Comparison of ENCODE assay signal across 8 cellular contexts in the genomic region with DNA sequence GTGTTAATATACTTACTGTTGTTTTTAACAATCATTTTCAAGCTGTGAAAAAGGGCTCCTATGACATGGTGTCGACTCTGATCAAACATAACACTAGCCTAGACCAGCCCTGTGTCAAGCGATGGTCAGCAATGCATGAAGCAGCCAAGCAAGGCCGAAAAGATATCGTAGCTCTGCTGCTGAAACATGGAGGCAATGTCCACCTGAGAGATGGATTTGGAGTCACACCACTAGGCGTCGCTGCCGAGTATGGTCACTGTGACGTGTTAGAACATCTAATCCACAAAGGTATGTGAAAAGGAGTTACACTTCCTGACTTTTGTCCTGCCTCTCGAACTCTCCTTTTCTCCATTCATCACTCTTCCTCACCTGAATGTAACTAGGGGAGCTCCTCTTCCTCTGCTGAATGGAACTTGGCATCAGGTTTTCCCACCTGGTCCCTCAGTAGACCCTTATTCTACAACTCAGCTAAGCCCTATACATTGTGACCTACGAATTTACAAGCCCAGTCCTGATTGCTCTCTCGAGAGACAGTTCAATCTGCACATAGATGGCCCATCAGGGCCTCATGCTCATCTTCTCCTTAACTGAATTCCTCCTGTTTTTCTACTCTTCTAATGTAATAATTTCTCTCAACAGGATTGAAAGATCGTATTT. TPM values are rescaled to one million over a fixed set of nuclear protein-coding genes. Genes with fewer than 3 reads are reported as not detected.
DNase-seq lines count a peak whose midpoint lies in the region; ATAC-seq and TF ChIP-seq lines count a peak whose summit lies in the region.

No MANE protein-coding gene starts in this region.

- H3K4me1 ChIP-seq in breast epithelium: no peaks in the 10 kb centered on the region
- H3K4me1 ChIP-seq in OCI-LY7 (ENCODE audit: insufficient read depth, low read length, poor library complexity, severe bottlenecking): no peaks in the 10 kb centered on the region

- no peak overlapping the region; the same call in 1 of the 2 replicates for H3K4me2 ChIP-seq in OCI-LY7 (ENCODE audit: low read length)

- peak; percentile 41 for TF ChIP-seq CTCF in MCF 10A (IDR thresholded peaks at IDR 0.05; ENCODE audit: unreplicated experiment)
- TF ChIP-seq CTCF in breast epithelium (IDR thresholded peaks at IDR 0.05): no peak
- peak; percentile 88 for TF ChIP-seq CTCF in OCI-LY7 (conservative IDR thresholded peaks at IDR 0.05; ENCODE audit: low read length)

- intact Hi-C loops in MCF 10A (cut with micrococcal nuclease) (no loop called here), breast epithelium (cut with DNase I; ENCODE audit: low total_unique reads) (no loop called here), OCI-LY7 (cut with micrococcal nuclease; ENCODE audit: unreplicated experiment) (no loop called here)

- peak overlapping the region; percentile 57; the same call in 1 of the 2 replicates for H2AFZ ChIP-seq in OCI-LY7 (ENCODE audit: low read length)

- CTCF ChIA-PET in MCF 10A (lab: Yijun Ruan, JAX): interaction anchor here (0.6 to 2.4 kb wide), 8 partner anchors 10 to 773 kb away, joined by 3 to 12 read pairs (median 4); no protein-coding TSS in a partner anchor
- CTCF ChIA-PET in OCI-LY7 (lab: Charles Lee; ENCODE audit: unreplicated experiment): interaction anchor here (0.7 kb wide), 1 partner anchor 10 kb away, joined by 3 read pairs; no protein-coding TSS in a partner anchor

- no peaks in the 10 kb centered on the region for H3K36me3 Mint-ChIP-seq in MCF 10A (ENCODE audit: insufficient read depth, unreplicated experiment)
- no peaks in the 10 kb centered on the region for H3K36me3 Mint-ChIP-seq in immature natural killer cell

- H3K4me3 Mint-ChIP-seq in MCF 10A (ENCODE audit: unreplicated experiment) (no peak overlapping the region), immature natural killer cell (no peak overlapping the region)

- POLR2A ChIA-PET in MCF 10A (lab: Yijun Ruan, JAX): interaction anchor here (0.6 to 1.4 kb wide), 3 partner anchors 9 to 68 kb away, joined by 3 to 4 read pairs (median 4); no protein-coding TSS in a partner anchor
- POLR2A ChIA-PET in OCI-LY7 (lab: Charles Lee): interaction anchor here (0.5 to 1.6 kb wide), 9 partner anchors 9 to 204 kb away, joined by 3 to 12 read pairs (median 3); no protein-coding TSS in a partner anchor

- H3K9me3 Mint-ChIP-seq in MCF 10A (ENCODE audit: unreplicated experiment) (no peaks in the 10 kb centered on the region), immature natural killer cell (no peaks in the 10 kb centered on the region)

- H3K9me3 ChIP-seq in breast epithelium: no peaks in the 10 kb centered on the region
- no peaks in the 10 kb centered on the region for H3K9me3 ChIP-seq in OCI-LY7 (ENCODE audit: low read length)

- H3K27me3 Mint-ChIP-seq in MCF 10A (ENCODE audit: insufficient read depth, unreplicated experiment) (no peaks in the 10 kb centered on the region), immature natural killer cell (ENCODE audit: low read depth in 3 of 3) (peaks cover 0 to 5% (median 2%) of the 10 kb centered on the region in 3 donors)

- H3K79me2 ChIP-seq in OCI-LY7 (ENCODE audit: insufficient read depth, low read depth, low read length): no peaks in the 10 kb centered on the region

- H3K27ac ChIP-seq in breast epithelium: no peak overlapping the region
- H3K27ac ChIP-seq in OCI-LY7 (ENCODE audit: low read depth, low read length, poor library complexity, severe bottlenecking): no peak overlapping the region

- peak; percentile 92 for ATAC-seq in HG02970 (IDR thresholded peaks at IDR 0.05; ENCODE audit: low FRiP score, unreplicated experiment)

- H3K9me2 ChIP-seq in OCI-LY7 (ENCODE audit: insufficient read depth, low read length): no peaks in the 10 kb centered on the region

- H3K4me1 Mint-ChIP-seq in MCF 10A (ENCODE audit: insufficient read depth, unreplicated experiment) (peaks cover 15% of the 10 kb centered on the region), immature natural killer cell (no peaks in the 10 kb centered on the region)

- H3K4me3 ChIP-seq in breast epithelium (no peak overlapping the region), OCI-LY7 (ENCODE audit: low read depth, low read length, poor library complexity, severe bottlenecking) (no peak overlapping the region)

- no TSS peak for BruUV-seq in MCF 10A (replicated peaks; lab: Mats Ljungman, UMichigan)
- no TSS peak for BruUV-seq in OCI-LY7 (replicated peaks; lab: Mats Ljungman, UMichigan)

- H3K36me3 ChIP-seq in breast epithelium (no peaks in the 10 kb centered on the region), OCI-LY7 (ENCODE audit: insufficient read depth, low read length) (no peaks in the 10 kb centered on the region)

- no peaks in the 10 kb centered on the region for H3K27me3 ChIP-seq in breast epithelium

- H3K27ac Mint-ChIP-seq in MCF 10A (ENCODE audit: low read depth, unreplicated experiment) (no peak overlapping the region), immature natural killer cell (no peak overlapping the region)

- no peak for TF ChIP-seq POLR2A in breast epithelium (IDR thresholded peaks at IDR 0.05)

- DNase-seq in MCF 10A (ENCODE audit: unreplicated experiment) (peak; percentile 56), breast epithelium (ENCODE audit: low spot score in 2 of 2) (no peak), OCI-LY7 (ENCODE audit: low spot score) (peak; percentile 67), immature natural killer cell (peak; percentile 15 to 39 (median 18)), NCI-H2196 (lab: John Stamatoyannopoulos, UW; ENCODE audit: unreplicated experiment) (no peak)
- DNase-seq in activated effector memory CD4-positive, alpha-beta T cell treated with anti-CD3 and anti-CD28 coated beads, Interleukin-2, amount 50 U/mL, for 16 hours: peak; percentile 85
- peak; percentile 4 to 9 for DNase-seq in stimulated activated CD8-positive, alpha-beta memory T cell treated with anti-CD3 and anti-CD28 coated beads, Interleukin-15, amount 100 ng/mL, for 4 hours (ENCODE audit: low read depth in 2 of 2)

- no peaks in the 10 kb centered on the region for H4K20me1 ChIP-seq in OCI-LY7 (ENCODE audit: insufficient read depth, low read length)

RNA-seq across cellular contexts. Expression of gene ASB15, which starts 23.0 kb away (rescaled TPM):
- total RNA-seq in MCF 10A (2022) (not detected in 2 replicates), breast epithelium (under 1 TPM in 1 of 3 donors, not detected in 2; 0.15 TPM), OCI-LY7 (2022) (not detected in 2 replicates)
- total RNA-seq in OCI-LY7 (2014; rRNA removed; shearing (Covaris generic)): not detected in 2 replicates
- not detected for polyA plus RNA-seq in immature natural killer cell

RNA-seq across cellular contexts. Expression of gene LMOD2, which starts 31.0 kb away (rescaled TPM):
- total RNA-seq in MCF 10A (2022) (not detected in 2 replicates), breast epithelium (not detected), OCI-LY7 (2022) (not detected in 2 replicates)
- total RNA-seq in OCI-LY7 (2014; rRNA removed; shearing (Covaris generic)): not detected in 2 replicates
- polyA plus RNA-seq in immature natural killer cell: not detected

Comparison
In these comparisons a context has a peak if more than half of its experiments do, and no peak if none do; other contexts are left out.
1. DNase-seq: peak in MCF 10A (single experiment), OCI-LY7 (single experiment), activated effector memory CD4-positive, alpha-beta T cell treated with anti-CD3 and anti-CD28 coated beads, Interleukin-2, amount 50 U/mL, for 16 hours (single experiment), immature natural killer cell (3 of 3) and stimulated activated CD8-positive, alpha-beta memory T cell treated with anti-CD3 and anti-CD28 coated beads, Interleukin-15, amount 100 ng/mL, for 4 hours (2 of 2); none in breast epithelium (0 of 2) and NCI-H2196 (single experiment).
2. CTCF ChIP-seq: peak in MCF 10A (single experiment) and OCI-LY7 (single experiment); none in breast epithelium (0 of 3).